Comparison of ENCODE assay signal across 13 cellular contexts in genomic region chr10:24344695-24345473, GRCh38.
DNase-seq lines count a peak whose midpoint lies in the region; ATAC-seq and TF ChIP-seq lines count a peak whose summit lies in the region.
"Had no signal": no experiment of that assay in that cellular context is flagged by ENCODE, and none has a peak within 500 bp of the region (broad histone marks: within the 10 kb centered on the region; RNA-seq: fewer than 3 reads in every experiment).

No MANE protein-coding gene starts in this region.

- no peaks in the 10 kb centered on the region for H3K9me3 ChIP-seq in prostate gland

- H3K27me3 Mint-ChIP-seq in Calu3 (ENCODE audit: unreplicated experiment), result no peaks in the 10 kb centered on the region
- H3K27me3 Mint-ChIP-seq: activated naive CD4-positive, alpha-beta T cell treated with anti-CD3 and anti-CD28 coated beads, Interleukin-2, amount 10 ng/mL, durations not matched to agents 7 days and 5 days had no signal

- TF ChIP-seq CTCF in Calu3 (IDR thresholded peaks at IDR 0.05; ENCODE audit: unreplicated experiment), result no peak
- TF ChIP-seq CTCF in coronary artery (IDR thresholded peaks at IDR 0.05), result no peak
- TF ChIP-seq CTCF in prostate gland (IDR thresholded peaks at IDR 0.05), result no peak

- no peak for ATAC-seq in HG03354 (IDR thresholded peaks at IDR 0.05; ENCODE audit: poor library complexity, severe bottlenecking, unreplicated experiment)
- no peak for ATAC-seq in HG03460 (IDR thresholded peaks at IDR 0.05; ENCODE audit: unreplicated experiment)
- ATAC-seq: stimulated activated naive B cell treated with anti-CD40 and anti-IgM and Interleukin-4, amounts not matched to agents 10 μg/mL and 1 μg/mL and 100 μg/mL, for 72 hours had no signal

- no TSS peak for BruUV-seq in Calu3 (replicated peaks; lab: Mats Ljungman, UMichigan)

- H3K4me3 Mint-ChIP-seq in Calu3 (ENCODE audit: low read depth, unreplicated experiment), result peak overlapping the region; percentile 46
- H3K4me3 Mint-ChIP-seq: activated naive CD4-positive, alpha-beta T cell treated with anti-CD3 and anti-CD28 coated beads, Interleukin-2, amount 10 ng/mL, durations not matched to agents 7 days and 5 days; stimulated activated naive B cell treated with anti-CD40 and anti-IgM and Interleukin-4, amounts not matched to agents 10 μg/mL and 1 μg/mL and 100 μg/mL, for 72 hours had no signal

- H3K4me3 ChIP-seq in coronary artery (peak overlapping the region; percentile 37), prostate gland (no peak overlapping the region)

- peak overlapping the region; percentile 44 to 74 for H3K27ac ChIP-seq in coronary artery
- peak overlapping the region; percentile 57 to 61 for H3K27ac ChIP-seq in prostate gland

- peaks cover 4% of the 10 kb centered on the region for H3K4me1 ChIP-seq in prostate gland (replicated peaks)

- no peaks in the 10 kb centered on the region for H3K36me3 Mint-ChIP-seq in Calu3 (ENCODE audit: insufficient read depth, unreplicated experiment)
- H3K36me3 Mint-ChIP-seq: activated naive CD4-positive, alpha-beta T cell treated with anti-CD3 and anti-CD28 coated beads, Interleukin-2, amount 10 ng/mL, durations not matched to agents 7 days and 5 days; stimulated activated naive B cell treated with anti-CD40 and anti-IgM and Interleukin-4, amounts not matched to agents 10 μg/mL and 1 μg/mL and 100 μg/mL, for 72 hours had no signal

- intact Hi-C loops in Calu3 (cut with micrococcal nuclease; ENCODE audit: unreplicated experiment), result loop anchor here (5.0 to 10.0 kb wide), 2 partner anchors 108 to 140 kb away; partner anchors contain the start of gene KIAA1217
- intact Hi-C loops in prostate gland (cut with DNase I), result no loop called here

- peaks cover 32% of the 10 kb centered on the region for H3K4me1 Mint-ChIP-seq in Calu3 (ENCODE audit: low read depth, unreplicated experiment)
- H3K4me1 Mint-ChIP-seq: activated naive CD4-positive, alpha-beta T cell treated with anti-CD3 and anti-CD28 coated beads, Interleukin-2, amount 10 ng/mL, durations not matched to agents 7 days and 5 days; stimulated activated naive B cell treated with anti-CD40 and anti-IgM and Interleukin-4, amounts not matched to agents 10 μg/mL and 1 μg/mL and 100 μg/mL, for 72 hours had no signal

- peak overlapping the region; percentile 76 for H3K27ac Mint-ChIP-seq in Calu3 (ENCODE audit: unreplicated experiment)
- H3K27ac Mint-ChIP-seq: activated naive CD4-positive, alpha-beta T cell treated with anti-CD3 and anti-CD28 coated beads, Interleukin-2, amount 10 ng/mL, durations not matched to agents 7 days and 5 days; stimulated activated naive B cell treated with anti-CD40 and anti-IgM and Interleukin-4, amounts not matched to agents 10 μg/mL and 1 μg/mL and 100 μg/mL, for 72 hours had no signal

- no peak for TF ChIP-seq POLR2A in prostate gland (IDR thresholded peaks at IDR 0.05)

- DNase-seq in Calu3 (no peak), NCI-H82 treated with DMSO at 0.1 percent for 48 hours (lab: John Stamatoyannopoulos, UW; ENCODE audit: unreplicated experiment) (peak; percentile 29), coronary artery (ENCODE audit: low spot score) (no peak), prostate gland (ENCODE audit: low spot score) (no peak), amygdala (lab: John Stamatoyannopoulos, UW) (no peak)
- no peak for DNase-seq in stimulated activated CD4-positive, alpha-beta T cell treated with anti-CD3 and anti-CD28 coated beads, Interleukin-2, amount 100 ng/mL, for 24 hours
- DNase-seq: activated naive CD4-positive, alpha-beta T cell treated with anti-CD3 and anti-CD28 coated beads, Interleukin-2, amount 10 ng/mL, durations not matched to agents 7 days and 5 days; H7; NCI-H446 treated with DMSO at 0.1 percent for 48 hours; stimulated activated CD4-positive, alpha-beta T cell treated with anti-CD3 and anti-CD28 coated beads, Interleukin-4, amount 100 ng/mL, for 4 hours; stimulated activated naive B cell treated with anti-CD40 and anti-IgM and Interleukin-4, amounts not matched to agents 10 μg/mL and 1 μg/mL and 100 μg/mL, for 72 hours had no signal

- no peaks in the 10 kb centered on the region for H3K36me3 ChIP-seq in prostate gland

- CTCF ChIA-PET in Calu3 (lab: Charles Lee), result interaction anchor here (0.6 kb wide), 1 partner anchor 19 kb away, joined by 5 read pairs; no protein-coding TSS in a partner anchor

- 74% methylated on average over 7 of the region's 7 CpGs for WGBS in prostate gland

- no peaks in the 10 kb centered on the region for H3K9me3 Mint-ChIP-seq in Calu3 (ENCODE audit: low read depth, unreplicated experiment)
- H3K9me3 Mint-ChIP-seq: activated naive CD4-positive, alpha-beta T cell treated with anti-CD3 and anti-CD28 coated beads, Interleukin-2, amount 10 ng/mL, durations not matched to agents 7 days and 5 days had no signal

- no peaks in the 10 kb centered on the region for H3K27me3 ChIP-seq in prostate gland (replicated peaks; ENCODE audit: insufficient read depth)
